Comparison of ENCODE assay signal across 1 cellular context in genomic region chr21:29321908-29322569, GRCh38.
A peak's percentile ranks its signal among the peaks of the same experiment; 100 is the strongest.
TF ChIP-seq lines count a peak whose summit lies in the region.

No MANE protein-coding gene starts in this region.

TF ChIP-seq in K562, 482 proteins besides CTCF, POLR2A, EP300 and RAD21 (continued from another document):
- no peak for TF ChIP-seq CUX1 (CRISPR knock-in tag; IDR thresholded peaks at IDR 0.05)
- peak; percentile 14 for TF ChIP-seq PRDM10 (IDR thresholded peaks at IDR 0.05; ENCODE audit: partially characterized antibody)
- TF ChIP-seq ZNF407 (IDR thresholded peaks at IDR 0.05; ENCODE audit: low read depth) = no peak
- TF ChIP-seq ZBTB9 (CRISPR knock-in tag; IDR thresholded peaks at IDR 0.05) = no peak
- TF ChIP-seq CEBPB (tag; IDR thresholded peaks at IDR 0.05) = peak; percentile 76
- peak; percentile 46; the same call in 1 of the 2 replicates for TF ChIP-seq ATF3 (IDR thresholded peaks at IDR 0.05)
- no peak for TF ChIP-seq ATF3 (CRISPR knock-in tag; conservative IDR thresholded peaks at IDR 0.05)
- peak; percentile 20 for TF ChIP-seq NFYB (IDR thresholded peaks at IDR 0.05; ENCODE audit: extremely low read depth, insufficient read length)
- no peak for TF ChIP-seq HNRNPH1 (optimal IDR thresholded peaks at IDR 0.05; ENCODE audit: low read depth, low read length)
